ENCODE assay signal across 19 cellular contexts in the genomic region with DNA sequence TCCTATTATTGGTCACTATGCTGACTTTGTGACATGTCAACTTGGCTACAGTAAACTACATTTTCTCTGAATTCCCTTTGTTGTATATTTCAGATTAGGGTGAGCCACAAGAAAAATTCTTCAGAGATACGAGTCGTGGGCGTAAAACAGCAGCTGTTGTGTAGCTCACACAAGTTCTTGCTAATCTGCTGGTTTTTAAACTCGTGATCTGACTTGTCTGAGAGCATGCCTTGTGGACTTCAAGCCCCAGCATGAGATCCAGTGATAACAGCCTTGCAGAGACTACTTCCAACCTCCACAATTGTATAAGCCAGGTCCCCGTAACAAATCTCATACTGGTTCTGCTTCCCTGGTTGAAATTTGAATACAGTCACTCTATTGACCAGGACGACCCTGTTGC.
"Had no signal": no experiment of that assay in that cellular context is flagged by ENCODE, and none has a peak within 500 bp of the region (broad histone marks: within the 10 kb centered on the region; RNA-seq: fewer than 3 reads in every experiment).

No MANE protein-coding gene starts in this region.

- DNase-seq: activated CD4-positive, alpha-beta T cell treated with anti-CD3 and anti-CD28 coated beads, Interleukin-2, amount 50 U/mL, for 1 hour; activated CD8-positive, alpha-beta memory T cell treated with anti-CD3 and anti-CD28 coated beads, Interleukin-2, amount 50 U/mL, for 4 hours; activated effector memory CD4-positive, alpha-beta T cell treated with Interleukin-2 at 50 U/mL for 16 hours; activated naive CD4-positive, alpha-beta T cell treated with anti-CD3 and anti-CD28 coated beads, Interleukin-2, amount 10 ng/mL, durations not matched to agents 7 days and 5 days; activated T-cell treated with anti-CD3 and anti-CD28 coated beads, Interleukin-2, amount 50 U/mL, for 48 hours; effector memory CD8-positive, alpha-beta T cell; heart left ventricle; immature natural killer cell; mesenchymal stem cell; naive thymus-derived CD8-positive, alpha-beta T cell; right cardiac atrium; small intestine; stimulated activated CD4-positive, alpha-beta T cell treated with anti-CD3 and anti-CD28 coated beads, Interleukin-4, amount 100 ng/mL, for 24 hours; stomach; T1000; upper lobe of left lung had no signal

- H3K27me3 Mint-ChIP-seq: activated naive CD4-positive, alpha-beta T cell treated with anti-CD3 and anti-CD28 coated beads, Interleukin-2, amount 10 ng/mL, durations not matched to agents 7 days and 5 days; effector memory CD8-positive, alpha-beta T cell; naive thymus-derived CD8-positive, alpha-beta T cell had no signal

- H3K4me1 Mint-ChIP-seq: activated naive CD4-positive, alpha-beta T cell treated with anti-CD3 and anti-CD28 coated beads, Interleukin-2, amount 10 ng/mL, durations not matched to agents 7 days and 5 days; immature natural killer cell; naive thymus-derived CD8-positive, alpha-beta T cell; stimulated activated effector memory CD8-positive, alpha-beta T cell treated with anti-CD3 and anti-CD28 coated beads, Interleukin-12 subunit alpha, Interleukin-12 subunit beta, amount 100 ng/mL, for 72 hours had no signal

- ATAC-seq: effector memory CD8-positive, alpha-beta T cell; gastroesophageal sphincter; heart left ventricle; naive thymus-derived CD8-positive, alpha-beta T cell; right cardiac atrium; stimulated activated effector memory CD8-positive, alpha-beta T cell treated with anti-CD3 and anti-CD28 coated beads, Interleukin-12 subunit alpha, Interleukin-12 subunit beta, amount 100 ng/mL, for 72 hours had no signal

- H3K36me3 ChIP-seq: gastroesophageal sphincter, heart left ventricle, prostate gland, stomach, upper lobe of left lung had no signal

- H3K36me3 Mint-ChIP-seq: activated naive CD4-positive, alpha-beta T cell treated with anti-CD3 and anti-CD28 coated beads, Interleukin-2, amount 10 ng/mL, durations not matched to agents 7 days and 5 days; immature natural killer cell; naive thymus-derived CD8-positive, alpha-beta T cell; stimulated activated effector memory CD8-positive, alpha-beta T cell treated with anti-CD3 and anti-CD28 coated beads, Interleukin-12 subunit alpha, Interleukin-12 subunit beta, amount 100 ng/mL, for 72 hours had no signal

- H3K4me3 Mint-ChIP-seq: activated naive CD4-positive, alpha-beta T cell treated with anti-CD3 and anti-CD28 coated beads, Interleukin-2, amount 10 ng/mL, durations not matched to agents 7 days and 5 days; effector memory CD8-positive, alpha-beta T cell; immature natural killer cell; naive thymus-derived CD8-positive, alpha-beta T cell; stimulated activated effector memory CD8-positive, alpha-beta T cell treated with anti-CD3 and anti-CD28 coated beads, Interleukin-12 subunit alpha, Interleukin-12 subunit beta, amount 100 ng/mL, for 72 hours had no signal

- H3K27ac ChIP-seq: gastroesophageal sphincter, heart left ventricle, prostate gland, stomach, upper lobe of left lung had no signal

- H3K4me1 ChIP-seq: gastroesophageal sphincter, heart left ventricle, prostate gland, stomach, upper lobe of left lung had no signal

- H3K4me3 ChIP-seq: gastroesophageal sphincter, heart left ventricle, prostate gland, stomach, upper lobe of left lung had no signal

- H3K9me3 ChIP-seq: gastroesophageal sphincter, heart left ventricle, prostate gland, stomach, upper lobe of left lung had no signal

- H3K27me3 ChIP-seq: heart left ventricle, stomach, upper lobe of left lung had no signal
